ENCODE assay signal across 23 cellular contexts in the genomic region with DNA sequence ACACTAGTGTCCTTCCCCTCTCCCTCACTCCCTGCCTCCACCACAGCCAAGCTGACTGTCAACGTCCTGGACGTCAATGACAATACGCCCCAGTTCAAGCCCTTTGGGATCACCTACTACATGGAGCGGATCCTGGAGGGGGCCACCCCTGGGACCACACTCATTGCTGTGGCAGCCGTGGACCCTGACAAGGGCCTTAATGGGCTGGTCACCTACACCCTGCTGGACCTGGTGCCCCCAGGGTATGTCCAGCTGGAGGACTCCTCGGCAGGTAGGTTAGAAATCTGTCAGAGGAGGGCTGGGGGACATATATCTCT.
"Had no signal": no experiment of that assay in that cellular context is flagged by ENCODE, and none has a peak within 500 bp of the region (broad histone marks: within the 10 kb centered on the region; RNA-seq: fewer than 3 reads in every experiment).

No MANE protein-coding gene starts in this region.

- H3K9me3 Mint-ChIP-seq: activated naive CD4-positive, alpha-beta T cell treated with anti-CD3 and anti-CD28 coated beads, Interleukin-2, amount 50 U/mL, for 24 hours; activated naive CD8-positive, alpha-beta T cell treated with anti-CD3 and anti-CD28 coated beads, Interleukin-2, amount 10 ng/mL, durations not matched to agents 7 days and 5 days; activated T-cell treated with anti-CD3 and anti-CD28 coated beads, Interleukin-2, amount 50 U/mL, for 24 hours; activated T-cell treated with anti-CD3 and anti-CD28 coated beads, Interleukin-2, amount 50 U/mL, for 72 hours; central memory CD8-positive, alpha-beta T cell; dendritic cell treated with granulocyte-macrophage colony-stimulating factor and Interleukin-4, amounts not matched to agents 40 ng/mL and 50 ng/mL, for 4 days; endodermal cell had no signal

- DNase-seq: activated CD4-positive, alpha-beta T cell treated with anti-CD3 and anti-CD28 coated beads for 1 hour; activated CD4-positive, alpha-beta T cell treated with anti-CD3 and anti-CD28 coated beads for 4 hours; activated CD4-positive, alpha-beta T cell treated with anti-CD3 and anti-CD28 coated beads, Interleukin-2, amount 50 U/mL, for 1 hour; activated CD4-positive, alpha-beta T cell treated with anti-CD3 and anti-CD28 coated beads, Interleukin-2, amount 50 U/mL, for 48 hours; activated CD8-positive, alpha-beta memory T cell treated with anti-CD3 and anti-CD28 coated beads, Interleukin-2, amount 50 U/mL, for 48 hours; activated gamma-delta T cell treated with Interleukin-2 at 50 U/mL for 16 hours; activated naive CD4-positive, alpha-beta T cell treated with Interleukin-2 at 50 U/mL for 16 hours; activated T-cell treated with anti-CD3 and anti-CD28 coated beads for 4 hours; activated T-cell treated with anti-CD3 and anti-CD28 coated beads, Interleukin-2, amount 50 U/mL, for 24 hours; amniotic stem cell; anterior cingulate cortex; brain microvascular endothelial cell; dorsolateral prefrontal cortex; effector memory CD4-positive, alpha-beta T cell; endodermal cell; foreskin fibroblast; T-helper 2 cell had no signal

- H3K4me1 Mint-ChIP-seq: endodermal cell had no signal

- H3K36me3 Mint-ChIP-seq: activated naive CD8-positive, alpha-beta T cell treated with anti-CD3 and anti-CD28 coated beads, Interleukin-2, amount 10 ng/mL, durations not matched to agents 7 days and 5 days had no signal

- H3K27ac Mint-ChIP-seq: activated naive CD4-positive, alpha-beta T cell treated with anti-CD3 and anti-CD28 coated beads, Interleukin-2, amount 50 U/mL, for 24 hours; activated T-cell treated with anti-CD3 and anti-CD28 coated beads, Interleukin-2, amount 50 U/mL, for 24 hours; activated T-cell treated with anti-CD3 and anti-CD28 coated beads, Interleukin-2, amount 50 U/mL, for 72 hours; dendritic cell treated with granulocyte-macrophage colony-stimulating factor and Interleukin-4, amounts not matched to agents 40 ng/mL and 50 ng/mL, for 4 days; endodermal cell had no signal

- H3K36me3 ChIP-seq: brain microvascular endothelial cell had no signal

- H3K27me3 Mint-ChIP-seq: activated naive CD4-positive, alpha-beta T cell treated with anti-CD3 and anti-CD28 coated beads, Interleukin-2, amount 50 U/mL, for 24 hours; activated T-cell treated with anti-CD3 and anti-CD28 coated beads, Interleukin-2, amount 50 U/mL, for 24 hours; central memory CD8-positive, alpha-beta T cell had no signal

- H3K4me3 ChIP-seq: coronary artery, dorsolateral prefrontal cortex had no signal

- H3K27me3 ChIP-seq: brain microvascular endothelial cell, dorsolateral prefrontal cortex had no signal

- H3K27ac ChIP-seq: brain microvascular endothelial cell, coronary artery had no signal

- H3K4me3 Mint-ChIP-seq: activated naive CD4-positive, alpha-beta T cell treated with anti-CD3 and anti-CD28 coated beads, Interleukin-2, amount 50 U/mL, for 24 hours; activated T-cell treated with anti-CD3 and anti-CD28 coated beads, Interleukin-2, amount 50 U/mL, for 24 hours; activated T-cell treated with anti-CD3 and anti-CD28 coated beads, Interleukin-2, amount 50 U/mL, for 72 hours; central memory CD8-positive, alpha-beta T cell; dendritic cell treated with granulocyte-macrophage colony-stimulating factor and Interleukin-4, amounts not matched to agents 40 ng/mL and 50 ng/mL, for 4 days; endodermal cell had no signal
